Comparison of ENCODE assay signal across 8 cellular contexts in genomic region chrX:150873616-150874015, GRCh38. TPM values are rescaled to one million over a fixed set of nuclear protein-coding genes. Genes with fewer than 3 reads are reported as not detected.
DNase-seq lines count a peak whose midpoint lies in the region; ATAC-seq lines count a peak whose summit lies in the region.

No MANE protein-coding gene starts in this region.

- intact Hi-C loops in aorta (cut with DNase I): no loop called here

- peak; percentile 47 for ATAC-seq in HG03565 (IDR thresholded peaks at IDR 0.05; ENCODE audit: unreplicated experiment)
- peak; percentile 63 for ATAC-seq in aorta (ENCODE audit: low FRiP score)
- no peak for ATAC-seq in HG02938 (IDR thresholded peaks at IDR 0.05; ENCODE audit: unreplicated experiment)

- no peaks in the 10 kb centered on the region for H3K27me3 ChIP-seq in aorta (ENCODE audit: control insufficient read depth in 1 of 2, insufficient read depth in 2 of 2, low read length in 1 of 2)

- H3K36me3 ChIP-seq in aorta (ENCODE audit: control insufficient read depth in 1 of 2, insufficient read depth in 2 of 2, low read length in 1 of 2): no peaks in the 10 kb centered on the region

- DNase-seq in stimulated activated CD4-positive, alpha-beta T cell treated with anti-CD3 and anti-CD28 coated beads, Interleukin-15, amount 100 ng/mL, for 24 hours: peak; percentile 29
- no peak for DNase-seq in stimulated activated CD4-positive, alpha-beta T cell treated with anti-CD3 and anti-CD28 coated beads, Interleukin-4, amount 100 ng/mL, for 24 hours
- DNase-seq in epithelial cell of prostate (ENCODE audit: low read depth, low spot score) (peak; percentile 12), aorta (peak in 1 of 2 donors; percentile 55), inferior parietal cortex (ENCODE audit: extremely low spot score) (no peak)
- no peak for DNase-seq in activated CD4-positive, alpha-beta T cell treated with anti-CD3 and anti-CD28 coated beads, Interleukin-2, amount 50 U/mL, for 1 hour

- 45 to 72% methylated on average over 1 of the region's 1 CpG for WGBS in aorta, 2 donors

- peaks cover 0 to 6% of the 10 kb centered on the region in 2 donors for H3K4me1 ChIP-seq in aorta (ENCODE audit: control insufficient read depth in 1 of 2, insufficient read depth in 2 of 2, low read length in 2 of 2)

- H3K27ac ChIP-seq in epithelial cell of prostate: peak overlapping the region; percentile 56
- peak overlapping the region in 1 of 2 donors; percentile 49 for H3K27ac ChIP-seq in aorta (ENCODE audit: low read depth in 1 of 2, low read length in 2 of 2)

- H3K9me3 ChIP-seq in aorta (ENCODE audit: control insufficient read depth, low read length): no peaks in the 10 kb centered on the region

- no peak overlapping the region for H3K4me3 ChIP-seq in aorta (ENCODE audit: low read length in 2 of 2)

RNA-seq across cellular contexts. Expression of gene CD99L2, which starts 24.9 kb away (rescaled TPM):
- 10 to 100 TPM; 52.1 to 56.2 TPM for total RNA-seq in aorta
- polyA plus RNA-seq in aorta: 10 to 100 TPM; 22.9 to 43.0 TPM

Comparison
In these comparisons a context has a peak if more than half of its experiments do, and no peak if none do; other contexts are left out.
1. DNase-seq: peak in stimulated activated CD4-positive, alpha-beta T cell treated with anti-CD3 and anti-CD28 coated beads, Interleukin-15, amount 100 ng/mL, for 24 hours (single experiment) and epithelial cell of prostate (single experiment); none in stimulated activated CD4-positive, alpha-beta T cell treated with anti-CD3 and anti-CD28 coated beads, Interleukin-4, amount 100 ng/mL, for 24 hours (single experiment), activated CD4-positive, alpha-beta T cell treated with anti-CD3 and anti-CD28 coated beads, Interleukin-2, amount 50 U/mL, for 1 hour (single experiment) and inferior parietal cortex (single experiment).